Comparison of ENCODE assay signal across 8 cellular contexts in genomic region chr12:109899783-109900751, GRCh38. TPM values are rescaled to one million over a fixed set of nuclear protein-coding genes. Genes with fewer than 3 reads are reported as not detected.
A peak's percentile ranks its signal among the peaks of the same experiment; 100 is the strongest.
DNase-seq lines count a peak whose midpoint lies in the region; ATAC-seq and TF ChIP-seq lines count a peak whose summit lies in the region.

TCHP (plus strand) TSS chr12:109900274; CDS start chr12:109903027, 2,753 bp downstream.

- peak; percentile 85 for DNase-seq in COLO829 (ENCODE audit: low spot score)
- peak; percentile 78 for DNase-seq in Jurkat, Clone E6-1 (ENCODE audit: low read depth, low spot score)
- peak; percentile 47 for DNase-seq in Panc1 (ENCODE audit: low read depth, low spot score)
- peak; percentile 67 for DNase-seq in activated T-cell treated with anti-CD3 and anti-CD28 coated beads, Interleukin-2, amount 50 U/mL, for 4 hours
- peak; percentile 97 for DNase-seq in esophagus muscularis mucosa (ENCODE audit: extremely low spot score)
- peak; percentile 28 to 60 for DNase-seq in stimulated activated CD8-positive, alpha-beta memory T cell treated with anti-CD3 and anti-CD28 coated beads, Interleukin-7, amount 100 ng/mL, for 4 hours (ENCODE audit: low read depth in 2 of 2)

- no peak for TF ChIP-seq CTCF in Panc1 (IDR thresholded peaks at IDR 0.05)
- TF ChIP-seq CTCF in esophagus muscularis mucosa (IDR thresholded peaks at IDR 0.05), result peak; percentile 35 to 51 (median 41)

- in situ Hi-C loops in Panc1 (cut with HindIII; ENCODE audit: low pct_unique_long_range_greater_than_20kb, low sequenced_read_pairs), result no loop called here

- no peak for TF ChIP-seq POLR2A in esophagus muscularis mucosa (IDR thresholded peaks at IDR 0.05; ENCODE audit: low read depth)

- CTCF ChIA-PET in Panc1 (lab: Charles Lee), result no interaction called here

- peak within 1 kb of the TSS; percentile 95 for H3K4me3 Mint-ChIP-seq in activated T-cell treated with anti-CD3 and anti-CD28 coated beads, Interleukin-2, amount 50 U/mL, for 4 hours

- H3K4me1 Mint-ChIP-seq in activated T-cell treated with anti-CD3 and anti-CD28 coated beads, Interleukin-2, amount 50 U/mL, for 4 hours (ENCODE audit: low read depth), result peaks cover 19% of the 10 kb centered on the region

- H3K9me3 ChIP-seq in Panc1 (ENCODE audit: control insufficient read depth, insufficient read depth, low read depth, low read length) (no peaks in the 10 kb centered on the region), esophagus muscularis mucosa (no peaks in the 10 kb centered on the region), muscle layer of duodenum (ENCODE audit: control insufficient read depth in 1 of 2, low read length in 2 of 2) (no peaks in the 10 kb centered on the region)

- peak within 1 kb of the TSS; percentile 76 for H3K4me3 ChIP-seq in Jurkat, Clone E6-1 (ENCODE audit: low read length)
- H3K4me3 ChIP-seq in Panc1 (ENCODE audit: low read depth in 2 of 2, low read length in 2 of 2) (peak within 1 kb of the TSS; percentile 77 to 92), esophagus muscularis mucosa (peak within 1 kb of the TSS; percentile 80 to 87 (median 82)), muscle layer of duodenum (ENCODE audit: low read depth in 1 of 2, low read length in 2 of 2) (peak within 1 kb of the TSS; percentile 87 to 89)

- no peak for TF ChIP-seq EP300 in esophagus muscularis mucosa (IDR thresholded peaks at IDR 0.05)

- H3K27me3 Mint-ChIP-seq in activated T-cell treated with anti-CD3 and anti-CD28 coated beads, Interleukin-2, amount 50 U/mL, for 4 hours (ENCODE audit: low read depth), result no peaks in the 10 kb centered on the region

- POLR2A ChIA-PET in Panc1 (lab: Charles Lee), result no interaction called here

- intact Hi-C loops in Panc1 (cut with micrococcal nuclease; ENCODE audit: unreplicated experiment) (no loop called here), esophagus muscularis mucosa (cut with DNase I) (no loop called here)

- H3K27me3 ChIP-seq in Panc1 (ENCODE audit: control insufficient read depth, insufficient read depth, low read length) (no peaks in the 10 kb centered on the region), esophagus muscularis mucosa (no peaks in the 10 kb centered on the region), muscle layer of duodenum (ENCODE audit: low read depth, low read length) (no peaks in the 10 kb centered on the region)

- H3K4me1 ChIP-seq in Panc1 (ENCODE audit: control insufficient read depth, insufficient read depth, low read length), result peaks cover 18% of the 10 kb centered on the region; the same call in 1 of the 2 replicates
- peaks cover 14 to 33% (median 25%) of the 10 kb centered on the region in 4 donors for H3K4me1 ChIP-seq in esophagus muscularis mucosa
- peaks cover 8 to 9% of the 10 kb centered on the region in 2 donors for H3K4me1 ChIP-seq in muscle layer of duodenum (ENCODE audit: control insufficient read depth in 1 of 2, insufficient read depth in 2 of 2, low read length in 2 of 2)

- H3K36me3 Mint-ChIP-seq in activated T-cell treated with anti-CD3 and anti-CD28 coated beads, Interleukin-2, amount 50 U/mL, for 4 hours (ENCODE audit: insufficient read depth), result peaks cover 15% of the 10 kb centered on the region

- H3K36me3 ChIP-seq in Panc1 (ENCODE audit: control insufficient read depth, insufficient read depth, low read length), result peaks cover 2% of the 10 kb centered on the region; the same call in 1 of the 2 replicates
- H3K36me3 ChIP-seq in esophagus muscularis mucosa, result peaks cover 17 to 26% (median 24%) of the 10 kb centered on the region in 4 donors
- peaks cover 15 to 22% of the 10 kb centered on the region in 2 donors for H3K36me3 ChIP-seq in muscle layer of duodenum (ENCODE audit: control insufficient read depth in 1 of 2, insufficient read depth in 2 of 2, low read length in 2 of 2)

- TSS peak; percentile 80 for BruUV-seq in Panc1 (replicated peaks; lab: Mats Ljungman, UMichigan)

- WGBS in esophagus muscularis mucosa, result 5% methylated on average over 30 of the region's 69 CpGs

- peak within 1 kb of the TSS; percentile 91 for H3K27ac ChIP-seq in Panc1 (ENCODE audit: low read length)
- H3K27ac ChIP-seq in esophagus muscularis mucosa (replicated peaks in 1 of 4), result peak within 1 kb of the TSS; percentile 72 to 85 (median 80)
- H3K27ac ChIP-seq in muscle layer of duodenum (ENCODE audit: low read length), result peak within 1 kb of the TSS; percentile 45

- no peaks in the 10 kb centered on the region for H3K9me3 Mint-ChIP-seq in activated T-cell treated with anti-CD3 and anti-CD28 coated beads, Interleukin-2, amount 50 U/mL, for 4 hours

- ATAC-seq in GM21390 (IDR thresholded peaks at IDR 0.05; ENCODE audit: unreplicated experiment) (peak; percentile 73), Panc1 (peak; percentile 94)
- peak; percentile 88 to 89 for ATAC-seq in activated T-cell treated with anti-CD3 and anti-CD28 coated beads, Interleukin-2, amount 50 U/mL, for 4 hours

RNA-seq across cellular contexts. Expression of gene TCHP, which starts in this region (rescaled TPM):
- polyA plus RNA-seq in Jurkat, Clone E6-1 (2012; ENCODE audit: insufficient read depth, insufficient read length), result 40.2 TPM
- 25.0 TPM for total RNA-seq in Panc1 (2021; ENCODE audit: unreplicated experiment)
- 31.1 TPM for polyA plus RNA-seq in Panc1 (2012; ENCODE audit: insufficient read length)
- total RNA-seq in activated T-cell treated with anti-CD3 and anti-CD28 coated beads, Interleukin-2, amount 50 U/mL, for 4 hours, result 10 to 100 TPM; 25.4 to 27.9 (median 25.4) TPM
- total RNA-seq in esophagus muscularis mucosa, result 10 to 100 TPM; 17.1 to 31.6 (median 21.0) TPM

Comparison
In these comparisons a context has a peak if more than half of its experiments do, and no peak if none do; other contexts are left out.
1. Peak in every context shown above with its lines: DNase-seq, ATAC-seq, H3K4me3 ChIP-seq and H3K27ac ChIP-seq.
2. DNase-seq: peak in every context shown above with its lines; median percentile 97 in esophagus muscularis mucosa; 85 in COLO829; 78 in Jurkat, Clone E6-1; 67 in activated T-cell treated with anti-CD3 and anti-CD28 coated beads, Interleukin-2, amount 50 U/mL, for 4 hours; 47 in Panc1; 44 in stimulated activated CD8-positive, alpha-beta memory T cell treated with anti-CD3 and anti-CD28 coated beads, Interleukin-7, amount 100 ng/mL, for 4 hours.